ENCODE assay signal across 1 cellular context in genomic region chr9:128455849-128456612, GRCh38.
A peak's percentile ranks its signal among the peaks of the same experiment; 100 is the strongest.
TF ChIP-seq lines count a peak whose summit lies in the region.

Gene ODF2 (plus strand): TSS chr9:128456006. CDS start chr9:128456092, 86 bp downstream.

TF ChIP-seq in K562, 482 proteins besides CTCF, POLR2A, EP300 and RAD21 (continued from another document and continues in another):
- no peak for TF ChIP-seq POLR2H (tag; IDR thresholded peaks at IDR 0.05; ENCODE audit: low read depth)
- no peak for TF ChIP-seq ZNF740 (CRISPR knock-in tag; IDR thresholded peaks at IDR 0.05)
- TF ChIP-seq ZNF740 (tag; IDR thresholded peaks at IDR 0.05) = no peak
- no peak for TF ChIP-seq ZNF23 (CRISPR knock-in tag; IDR thresholded peaks at IDR 0.05)
- no peak for TF ChIP-seq IRF9 (tag; IDR thresholded peaks at IDR 0.05)
- no peak for TF ChIP-seq POLR3A (IDR thresholded peaks at IDR 0.05; ENCODE audit: borderline replicate concordance, extremely low read depth, insufficient read depth, insufficient read length)
- TF ChIP-seq PRDM10 (IDR thresholded peaks at IDR 0.05; ENCODE audit: partially characterized antibody) = peak; percentile 78
- TF ChIP-seq CC2D1A (IDR thresholded peaks at IDR 0.05) = no peak
- TF ChIP-seq RAD51 (IDR thresholded peaks at IDR 0.05; ENCODE audit: borderline replicate concordance, low read depth) = no peak
- TF ChIP-seq ZNF507 (tag; conservative IDR thresholded peaks at IDR 0.05) = no peak
- TF ChIP-seq TEAD2 (tag; IDR thresholded peaks at IDR 0.05) = no peak
- TF ChIP-seq ZNF274 (IDR thresholded peaks at IDR 0.05; ENCODE audit: borderline replicate concordance, low read depth, low read length) = no peak
- TF ChIP-seq NFXL1 (CRISPR knock-in tag; IDR thresholded peaks at IDR 0.05) = no peak
- TF ChIP-seq MNT (conservative IDR thresholded peaks at IDR 0.05) = peak; percentile 98 to 99
- no peak for TF ChIP-seq HIVEP1 (CRISPR knock-in tag; IDR thresholded peaks at IDR 0.05)
- peak in 1 of 2 experiments; percentile 26 for TF ChIP-seq E2F6 (IDR thresholded peaks at IDR 0.05; ENCODE audit: borderline replicate concordance in 1 of 2, extremely low read depth in 1 of 2, insufficient read depth in 1 of 2, insufficient read length in 1 of 2, low read depth in 1 of 2, low read length in 1 of 2, poor library complexity in 1 of 2, severe bottlenecking in 1 of 2)
- no peak for TF ChIP-seq HDGF (IDR thresholded peaks at IDR 0.05)
- TF ChIP-seq BMI1 (IDR thresholded peaks at IDR 0.05; ENCODE audit: low read length) = peak; percentile 61; the same call in 1 of the 2 replicates
- TF ChIP-seq E4F1 (CRISPR knock-in tag; IDR thresholded peaks at IDR 0.05; ENCODE audit: borderline replicate concordance) = no peak
- TF ChIP-seq TAF15 (IDR thresholded peaks at IDR 0.05; ENCODE audit: low read depth, low read length) = no peak
- no peak for TF ChIP-seq KAT8 (IDR thresholded peaks at IDR 0.05; ENCODE audit: low read depth)
- TF ChIP-seq PHF20 (IDR thresholded peaks at IDR 0.05; ENCODE audit: partially characterized antibody) = no peak
- no peak for TF ChIP-seq PTBP1 (IDR thresholded peaks at IDR 0.05; ENCODE audit: low read depth, low read length)
- no peak for TF ChIP-seq SLC30A9 (CRISPR knock-in tag; IDR thresholded peaks at IDR 0.05)
- no peak for TF ChIP-seq CLOCK (CRISPR knock-in tag; IDR thresholded peaks at IDR 0.05; ENCODE audit: borderline replicate concordance)
- TF ChIP-seq ZNF444 (CRISPR knock-in tag; IDR thresholded peaks at IDR 0.05) = no peak
- TF ChIP-seq ARID3B (CRISPR knock-in tag; IDR thresholded peaks at IDR 0.05; ENCODE audit: borderline replicate concordance) = no peak
- TF ChIP-seq WHSC1 (IDR thresholded peaks at IDR 0.05; ENCODE audit: low read length) = no peak
- no peak for TF ChIP-seq ZNF699 (CRISPR knock-in tag; IDR thresholded peaks at IDR 0.05; ENCODE audit: insufficient replicate concordance)
- TF ChIP-seq RUNX1 (IDR thresholded peaks at IDR 0.05; ENCODE audit: low read depth) = no peak
- no peak for TF ChIP-seq BCL6 (CRISPR knock-in tag; IDR thresholded peaks at IDR 0.05)
- TF ChIP-seq HDAC2 (IDR thresholded peaks at IDR 0.05) = peak; percentile 92; the same call in 1 of the 2 replicates
- no peak for TF ChIP-seq ZHX1 (conservative IDR thresholded peaks at IDR 0.05; ENCODE audit: low read length)
- no peak for TF ChIP-seq CREB3 (tag; conservative IDR thresholded peaks at IDR 0.05; ENCODE audit: low read depth)
- TF ChIP-seq ZNF785 (CRISPR knock-in tag; IDR thresholded peaks at IDR 0.05) = no peak
- 0 out of 2 replicates have a peak, but pooled peaks have one; percentile 86 for TF ChIP-seq ZNF830 (CRISPR knock-in tag; IDR thresholded peaks at IDR 0.05)
- no peak for TF ChIP-seq GATAD2B (IDR thresholded peaks at IDR 0.05; ENCODE audit: borderline replicate concordance)
- TF ChIP-seq ETS2 (tag; IDR thresholded peaks at IDR 0.05; ENCODE audit: borderline replicate concordance, poor library complexity, severe bottlenecking) = no peak
- TF ChIP-seq CBX8 (IDR thresholded peaks at IDR 0.05; ENCODE audit: borderline replicate concordance, extremely low read depth, low read depth, low read length, poor library complexity, severe bottlenecking) = no peak
- no peak for TF ChIP-seq NBN (IDR thresholded peaks at IDR 0.05; ENCODE audit: low read depth)
- TF ChIP-seq THRAP3 (IDR thresholded peaks at IDR 0.05; ENCODE audit: borderline replicate concordance) = no peak
- peak; percentile 69; the same call in 1 of the 2 replicates for TF ChIP-seq TFAP4 (CRISPR knock-in tag; IDR thresholded peaks at IDR 0.05; ENCODE audit: borderline replicate concordance)
- TF ChIP-seq FOXK1 (CRISPR knock-in tag; IDR thresholded peaks at IDR 0.05; ENCODE audit: borderline replicate concordance) = 0 out of 2 replicates have a peak, but pooled peaks have one; percentile 38
